ENCODE assay signal across 16 cellular contexts in genomic region chr4:141448490-141448889, GRCh38.
"Had no signal": no experiment of that assay in that cellular context is flagged by ENCODE, and none has a peak within 500 bp of the region (broad histone marks: within the 10 kb centered on the region; RNA-seq: fewer than 3 reads in every experiment).

No MANE protein-coding gene starts in this region.

- DNase-seq: Karpas-422, KG1, MG63, NCI-H1092 treated with DMSO at 0.1 percent for 48 hours, NCI-H1436, NCI-H187, NCI-H2029 treated with DMSO at 0.1 percent for 48 hours, NCI-H2107, NCI-H2227 treated with DMSO at 0.1 percent for 48 hours, NCI-H524, NCI-H526 treated with DMSO at 0.1 percent for 48 hours, NCI-H748 treated with DMSO at 0.1 percent for 48 hours, SHP77, T-helper 1 cell, T-helper 17 cell had no signal

- H3K27ac ChIP-seq: RWPE1 had no signal

- H3K4me3 ChIP-seq: MG63 had no signal

- H3K36me3 ChIP-seq: MG63 had no signal

- H3K27me3 ChIP-seq: MG63 had no signal

- H3K9me3 ChIP-seq: MG63 had no signal
